Comparison of ENCODE assay signal across 8 cellular contexts in the genomic region with DNA sequence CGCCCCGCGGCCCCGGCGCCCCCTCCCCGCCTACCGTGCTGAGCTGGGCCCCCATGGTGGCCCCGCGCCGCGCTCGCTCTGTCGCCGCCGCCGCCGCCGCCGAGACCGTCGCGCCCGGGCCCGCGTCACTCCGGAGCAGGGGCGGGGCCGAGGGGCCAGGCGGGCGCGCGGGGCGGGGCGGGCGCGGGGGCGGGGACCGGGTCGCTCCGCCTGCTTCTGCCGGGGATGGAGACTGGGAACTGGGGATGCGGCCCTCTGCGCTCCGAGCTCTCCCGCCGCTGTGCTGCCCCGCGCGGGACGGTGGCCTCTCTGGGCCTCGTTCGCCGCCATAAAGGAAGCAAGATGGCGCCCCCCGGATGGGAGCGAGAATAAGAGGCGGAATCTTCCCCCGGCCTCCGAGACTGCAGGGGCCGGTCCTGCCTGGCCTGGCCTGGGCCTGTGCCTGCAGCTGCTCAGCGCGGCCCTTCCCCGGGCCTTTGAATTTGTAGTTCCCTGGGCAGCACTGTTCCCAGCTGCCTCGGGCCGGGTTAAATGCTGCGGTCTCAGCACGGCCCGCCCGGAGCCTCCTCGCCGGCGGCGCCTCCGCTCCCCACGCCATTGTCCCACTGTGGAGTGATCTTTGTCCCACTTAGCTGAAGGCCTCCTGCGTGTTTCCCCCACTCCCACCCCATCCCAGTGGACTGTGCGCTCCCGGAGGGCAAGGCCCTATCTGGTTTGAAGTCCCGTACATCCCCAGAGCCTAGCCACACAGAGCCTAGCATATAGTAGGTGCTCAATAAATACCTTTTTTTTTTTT. TPM values are rescaled to one million over a fixed set of nuclear protein-coding genes. Genes with fewer than 3 reads are reported as not detected.
DNase-seq lines count a peak whose midpoint lies in the region; ATAC-seq and TF ChIP-seq lines count a peak whose summit lies in the region.

CYB5R3 (minus strand) TSS at position 132 of the 796 bp plus-strand sequence; CDS start at position 55, 77 bp downstream.

- peak within 1 kb of the TSS; percentile 73 for H3K4me3 ChIP-seq in GM12865 (ENCODE audit: low read depth, low read length)
- H3K4me3 ChIP-seq in body of pancreas: peak within 1 kb of the TSS; percentile 55 to 86
- peak within 1 kb of the TSS; percentile 95 for H3K4me3 ChIP-seq in iPS-11a (ENCODE audit: low read depth, low read length)
- H3K4me3 ChIP-seq in gastrocnemius medialis: peak within 1 kb of the TSS; percentile 77 to 100 (median 93)

- WGBS in body of pancreas, 2 donors: 12 to 75% methylated on average over 8 to 58 of the region's 79 CpGs

- H3K9me3 ChIP-seq in body of pancreas: no peaks in the 10 kb centered on the region
- H3K9me3 ChIP-seq in gastrocnemius medialis: no peaks in the 10 kb centered on the region

- peak; percentile 87 for DNase-seq in GM12865 (ENCODE audit: low read depth)
- peak; percentile 73 to 80 for DNase-seq in NCI-H1930 (lab: John Stamatoyannopoulos, UW)
- peak; percentile 81 for DNase-seq in UCSD-AML1 (lab: John Stamatoyannopoulos, UW; ENCODE audit: unreplicated experiment)
- peak; percentile 83 for DNase-seq in body of pancreas
- DNase-seq in gastrocnemius medialis: peak; percentile 71 to 76

- peak within 1 kb of the TSS; percentile 90 to 96 (median 94) for H3K27ac ChIP-seq in body of pancreas
- H3K27ac ChIP-seq in gastrocnemius medialis: peak within 1 kb of the TSS; percentile 92 to 99 (median 98)

- TF ChIP-seq POLR2A in body of pancreas (IDR thresholded peaks at IDR 0.05) (no peak), gastrocnemius medialis (IDR thresholded peaks at IDR 0.05) (peak; percentile 41 to 75)

- TF ChIP-seq CTCF in GM12865 (IDR thresholded peaks at IDR 0.05; ENCODE audit: insufficient read depth, low read depth, low read length, missing control alignments) (no peak), body of pancreas (IDR thresholded peaks at IDR 0.05) (no peak), gastrocnemius medialis (IDR thresholded peaks at IDR 0.05 in 4 of 5, conservative IDR thresholded peaks at IDR 0.05 in 1 of 5) (peak in 1 of 5 experiments; percentile 11)

- no peaks in the 10 kb centered on the region for H3K36me3 ChIP-seq in body of pancreas (replicated peaks in 1 of 2; ENCODE audit: insufficient read depth in 1 of 2, low read depth in 2 of 2)
- no peaks in the 10 kb centered on the region for H3K36me3 ChIP-seq in gastrocnemius medialis

- H3K27me3 ChIP-seq in body of pancreas (no peaks in the 10 kb centered on the region), gastrocnemius medialis (no peaks in the 10 kb centered on the region)

- peak; percentile 73 for ATAC-seq in HG02678 (IDR thresholded peaks at IDR 0.05; ENCODE audit: unreplicated experiment)
- ATAC-seq in body of pancreas: peak; percentile 82
- peak; percentile 75 for ATAC-seq in gastrocnemius medialis
- no peak for ATAC-seq in HG02938 (IDR thresholded peaks at IDR 0.05; ENCODE audit: unreplicated experiment)

- intact Hi-C loops in body of pancreas (cut with DNase I): loop anchor here (10.0 kb wide), 1 partner anchor 115 kb away; no protein-coding TSS in a partner anchor
- intact Hi-C loops in gastrocnemius medialis (cut with DNase I; ENCODE audit: low total_unique reads): loop anchor here (5.0 kb wide), 3 partner anchors 38 to 258 kb away; partner anchors contain the start of gene ARFGAP3

- H3K4me1 ChIP-seq in body of pancreas (peaks cover 51% of the 10 kb centered on the region), gastrocnemius medialis (peaks cover 41 to 44% of the 10 kb centered on the region in 2 donors)

- in situ Hi-C loops in gastrocnemius medialis (cut with MboI; ENCODE audit: low sequenced_read_pairs in 4 of 4): loop anchor here in 3 of 4 donors (25.0 kb wide), 2 partner anchors 138 to 163 kb away; no protein-coding TSS in a partner anchor

RNA-seq across cellular contexts. Expression of gene CYB5R3, which starts in this region (rescaled TPM):
- total RNA-seq in body of pancreas (10 to 100 TPM; 41.8 to 50.8 TPM), gastrocnemius medialis (100 to 1,000 TPM in 2 of 4 donors, 10 to 100 TPM in 2; 44.3 to 163 (median 105) TPM)

Comparison
In these comparisons a context has a peak if more than half of its experiments do, and no peak if none do; other contexts are left out.
1. POLR2A ChIP-seq: peak in gastrocnemius medialis (2 of 2); none in body of pancreas (0 of 3).
2. Peak in every context shown above with its lines, with median percentiles within 50 percentile points of each other: DNase-seq and H3K4me3 ChIP-seq.